Comparison of ENCODE assay signal across 26 cellular contexts in genomic region chr7:37038706-37039105, GRCh38.
DNase-seq lines count a peak whose midpoint lies in the region; ATAC-seq, FAIRE-seq and TF ChIP-seq lines count a peak whose summit lies in the region.
"Had no signal": no experiment of that assay in that cellular context is flagged by ENCODE, and none has a peak within 500 bp of the region (broad histone marks: within the 10 kb centered on the region; RNA-seq: fewer than 3 reads in every experiment).

No MANE protein-coding gene starts in this region.

- no peak overlapping the region for H3K27ac ChIP-seq in HepG2 (ENCODE audit: extremely low read length, insufficient read depth, low read length)
- H3K27ac ChIP-seq in right lobe of liver = no peak overlapping the region
- H3K27ac ChIP-seq in mesendoderm (ENCODE audit: low read depth, low read length) = no peak overlapping the region
- no peak overlapping the region for H3K27ac ChIP-seq in naive thymus-derived CD4-positive, alpha-beta T cell (ENCODE audit: low read depth, low read length)
- H3K27ac ChIP-seq: BLaER1 had no signal

- in situ Hi-C loops in HepG2 (cut with HindIII; ENCODE audit: extremely low pct_ligation_motif_present, low pct_unique_long_range_greater_than_20kb) = no loop called here

- no peak for FAIRE-seq in HepG2 (lab: Jason Lieb, UNC)
- FAIRE-seq: A204.1, GM12878, GM12892, GM18507 had no signal

- ATAC-seq in HepG2 (no peak), right lobe of liver (no peak)
- ATAC-seq in naive thymus-derived CD4-positive, alpha-beta T cell = no peak
- ATAC-seq: GM12878 had no signal

- no peak overlapping the region for H2AK5ac ChIP-seq in mesendoderm (ENCODE audit: low read length)

- peaks cover 7% of the 10 kb centered on the region; the same call in 1 of the 2 replicates for H3K4me1 ChIP-seq in HepG2 (ENCODE audit: insufficient read depth, low read length)
- no peaks in the 10 kb centered on the region for H3K4me1 ChIP-seq in right lobe of liver
- H3K4me1 ChIP-seq in mesendoderm (ENCODE audit: control insufficient read depth, low read depth, low read length) = no peaks in the 10 kb centered on the region
- no peaks in the 10 kb centered on the region for H3K4me1 ChIP-seq in naive thymus-derived CD4-positive, alpha-beta T cell (ENCODE audit: control insufficient read depth in 2 of 2, insufficient read depth in 2 of 2, low read length in 2 of 2)
- H3K4me1 ChIP-seq: BE2C, BLaER1 had no signal

- TF ChIP-seq CTCF in HepG2 (CRISPR knock-in tag; IDR thresholded peaks at IDR 0.05) (no peak), right lobe of liver (IDR thresholded peaks at IDR 0.05) (no peak)

- no peak overlapping the region for H3K18ac ChIP-seq in mesendoderm (ENCODE audit: low read length)

- H2BK120ac ChIP-seq in mesendoderm (ENCODE audit: low read depth, low read length) = no peak overlapping the region

- H3K9ac ChIP-seq in HepG2 (ENCODE audit: insufficient read depth, low read depth, low read length) (no peak overlapping the region), mesendoderm (ENCODE audit: low read length) (no peak overlapping the region)
- H3K9ac ChIP-seq: BLaER1 had no signal

- H4K5ac ChIP-seq in mesendoderm (ENCODE audit: low read length) = no peak overlapping the region

- H3K4me3 Mint-ChIP-seq in naive thymus-derived CD4-positive, alpha-beta T cell = no peak overlapping the region
- H3K4me3 Mint-ChIP-seq: CD14-positive monocyte; CD4-positive, alpha-beta memory T cell; CD4-positive, CD25-positive, alpha-beta regulatory T cell; CD8-positive, alpha-beta memory T cell had no signal

- peaks cover 1 to 19% (median 9%) of the 10 kb centered on the region in 7 donors for H3K4me1 Mint-ChIP-seq in naive thymus-derived CD4-positive, alpha-beta T cell
- H3K4me1 Mint-ChIP-seq: CD14-positive monocyte had no signal

- H3K4ac ChIP-seq in mesendoderm (ENCODE audit: low read depth, low read length) = no peak overlapping the region

- TF ChIP-seq POLR2A in HepG2 (IDR thresholded peaks at IDR 0.05; ENCODE audit: insufficient read depth in 1 of 2, low read depth in 2 of 2, low read length in 2 of 2) (no peak), right lobe of liver (IDR thresholded peaks at IDR 0.05) (no peak)

- no peak for DNase-seq in HepG2 (ENCODE audit: low spot score)
- DNase-seq in right lobe of liver = no peak
- DNase-seq in mesendoderm = peak; percentile 46
- DNase-seq in glomerular visceral epithelial cell (ENCODE audit: extremely low spot score) = no peak
- DNase-seq in naive thymus-derived CD4-positive, alpha-beta T cell = no peak
- DNase-seq: 8988T; ACHN; BE2C; C1 segment of cervical spinal cord; CD4-positive, alpha-beta memory T cell; CD4-positive, CD25-positive, alpha-beta regulatory T cell; CD8-positive, alpha-beta memory T cell; COR-L47; DMS 273 treated with DMSO at 0.1 percent for 48 hours; DMS153; DMS53; DMS79; DND-41; EL; GDM1 had no signal

- no peaks in the 10 kb centered on the region for H3K36me3 ChIP-seq in HepG2 (replicated peaks in 1 of 2; ENCODE audit: control insufficient read depth in 1 of 2, insufficient read depth in 2 of 2, low read length in 2 of 2)
- no peaks in the 10 kb centered on the region for H3K36me3 ChIP-seq in right lobe of liver
- H3K36me3 ChIP-seq in mesendoderm (ENCODE audit: control insufficient read depth, insufficient read depth, low read length) = no peaks in the 10 kb centered on the region
- peaks cover 0 to 11% (median 0%) of the 10 kb centered on the region in 3 experiments for H3K36me3 ChIP-seq in naive thymus-derived CD4-positive, alpha-beta T cell (ENCODE audit: control insufficient read depth in 2 of 3, insufficient read depth in 3 of 3, low read length in 3 of 3)
- H3K36me3 ChIP-seq: BE2C had no signal

- H3K79me2 ChIP-seq in HepG2 (ENCODE audit: insufficient read depth, low read length) = no peaks in the 10 kb centered on the region
- H3K79me2 ChIP-seq in mesendoderm (ENCODE audit: control insufficient read depth, insufficient read depth, low read length) = no peaks in the 10 kb centered on the region

- no peaks in the 10 kb centered on the region for H3K79me1 ChIP-seq in mesendoderm (ENCODE audit: low read length)

- no peak overlapping the region for H4K8ac ChIP-seq in mesendoderm (ENCODE audit: low read depth, low read length)

- CTCF ChIA-PET in HepG2 (lab: Yijun Ruan, JAX; ENCODE audit: low intra/inter-chr PET ratio, low total read pairs) = no interaction called here
- CTCF ChIA-PET in naive thymus-derived CD4-positive, alpha-beta T cell (lab: Charles Lee) = no interaction called here

- TF ChIP-seq EP300 in HepG2 (IDR thresholded peaks at IDR 0.05; ENCODE audit: low read depth in 2 of 2, low read length in 2 of 2) (no peak), HepG2 (CRISPR knock-in tag; IDR thresholded peaks at IDR 0.05; ENCODE audit: borderline replicate concordance) (no peak)

- H3K4me3 ChIP-seq in HepG2 (replicated peaks in 1 of 3; ENCODE audit: insufficient read depth in 1 of 3, low read depth in 2 of 3, low read length in 3 of 3) (no peak overlapping the region), right lobe of liver (no peak overlapping the region), mesendoderm (ENCODE audit: low read length) (no peak overlapping the region)
- no peak overlapping the region for H3K4me3 ChIP-seq in naive thymus-derived CD4-positive, alpha-beta T cell (ENCODE audit: low read length)
- H3K4me3 ChIP-seq: BLaER1, GM12878 had no signal

- no peak overlapping the region for H3K56ac ChIP-seq in mesendoderm (ENCODE audit: low read length)

- no peaks in the 10 kb centered on the region for H4K20me1 ChIP-seq in HepG2 (ENCODE audit: insufficient read depth, low read length)
- H4K20me1 ChIP-seq: BLaER1 had no signal

- no peak overlapping the region for H2AFZ ChIP-seq in HepG2 (ENCODE audit: low read length)

- intact Hi-C loops in HepG2 (cut with micrococcal nuclease; ENCODE audit: unreplicated experiment) (loop anchor here (10.0 kb wide), 1 partner anchor 64 kb away; no protein-coding TSS in a partner anchor), right lobe of liver (cut with DNase I) (no loop called here)
- intact Hi-C loops in naive thymus-derived CD4-positive, alpha-beta T cell (cut with micrococcal nuclease) = no loop called here

- H2BK15ac ChIP-seq in mesendoderm (replicated peaks; ENCODE audit: low read depth) = no peak overlapping the region

- H3K9me3 Mint-ChIP-seq in naive thymus-derived CD4-positive, alpha-beta T cell = peaks cover 3 to 52% (median 13%) of the 10 kb centered on the region in 11 donors

- POLR2A ChIA-PET in HepG2 (lab: Yijun Ruan, JAX) = no interaction called here
- POLR2A ChIA-PET in naive thymus-derived CD4-positive, alpha-beta T cell (lab: Charles Lee) = interaction anchor here (0.5 kb wide), 1 partner anchor 105 kb away, joined by 3 read pairs; no protein-coding TSS in a partner anchor

- no peak overlapping the region for H3K4me2 ChIP-seq in HepG2 (ENCODE audit: low read depth, low read length)
- no peak overlapping the region for H3K4me2 ChIP-seq in mesendoderm (ENCODE audit: low read length)
- H3K4me2 ChIP-seq: BLaER1 had no signal

- H3K9me3 ChIP-seq in HepG2 (ENCODE audit: low read length) (peaks cover 8% of the 10 kb centered on the region; the same call in 1 of the 2 replicates), right lobe of liver (no peaks in the 10 kb centered on the region)
- peaks cover 0 to 11% (median 0%) of the 10 kb centered on the region in 3 experiments for H3K9me3 ChIP-seq in naive thymus-derived CD4-positive, alpha-beta T cell (ENCODE audit: control insufficient read depth in 2 of 3, low read length in 3 of 3)
- H3K9me3 ChIP-seq: BE2C had no signal

- peaks cover 29 to 80% (median 62%) of the 10 kb centered on the region in 5 donors for H3K36me3 Mint-ChIP-seq in naive thymus-derived CD4-positive, alpha-beta T cell

- H3K23ac ChIP-seq in mesendoderm (ENCODE audit: low read length) = no peak overlapping the region

- TF ChIP-seq RAD21 in HepG2 (CRISPR knock-in tag; IDR thresholded peaks at IDR 0.05) = no peak

- H3K27me3 Mint-ChIP-seq in naive thymus-derived CD4-positive, alpha-beta T cell = no peaks in the 10 kb centered on the region
- H3K27me3 Mint-ChIP-seq: CD4-positive, alpha-beta memory T cell; CD4-positive, CD25-positive, alpha-beta regulatory T cell; CD8-positive, alpha-beta memory T cell had no signal

- H2BK5ac ChIP-seq in mesendoderm (ENCODE audit: low read length) = no peak overlapping the region

- peak overlapping the region in 1 of 9 donors; percentile 29 for H3K27ac Mint-ChIP-seq in naive thymus-derived CD4-positive, alpha-beta T cell
- H3K27ac Mint-ChIP-seq: CD4-positive, CD25-positive, alpha-beta regulatory T cell had no signal

- H3K27me3 ChIP-seq in HepG2 (ENCODE audit: control insufficient read depth in 1 of 2, insufficient read depth in 2 of 2, low read length in 2 of 2) (no peaks in the 10 kb centered on the region), right lobe of liver (no peaks in the 10 kb centered on the region), mesendoderm (ENCODE audit: insufficient read depth, low read length, poor library complexity) (no peaks in the 10 kb centered on the region)
- H3K27me3 ChIP-seq in naive thymus-derived CD4-positive, alpha-beta T cell (ENCODE audit: control insufficient read depth in 2 of 2, insufficient read depth in 2 of 2, low read length in 2 of 2) = no peaks in the 10 kb centered on the region
- H3K27me3 ChIP-seq: BE2C, BLaER1 had no signal

- no TSS peak for BruUV-seq in HepG2 (replicated peaks; lab: Mats Ljungman, UMichigan)

TF ChIP-seq in HepG2, 621 proteins besides CTCF, POLR2A, EP300 and RAD21:
- TF ChIP-seq NONO (IDR thresholded peaks at IDR 0.05) (no peak), NONO (CRISPR knock-in tag; conservative IDR thresholded peaks at IDR 0.05) (no peak), ZNF496 (CRISPR knock-in tag; IDR thresholded peaks at IDR 0.05; ENCODE audit: insufficient replicate concordance) (no peak), ZNF205 (CRISPR knock-in tag; IDR thresholded peaks at IDR 0.05) (no peak), CHCHD3 (CRISPR knock-in tag; IDR thresholded peaks at IDR 0.05) (no peak), LCORL (IDR thresholded peaks at IDR 0.05) (no peak), LCORL (CRISPR knock-in tag; IDR thresholded peaks at IDR 0.05) (no peak), ZNF264 (CRISPR knock-in tag; IDR thresholded peaks at IDR 0.05) (peak; percentile 99)
